Comparison of ENCODE assay signal across 8 cellular contexts in genomic region chr12:67649165-67650126, GRCh38. TPM values are rescaled to one million over a fixed set of nuclear protein-coding genes. Genes with fewer than 3 reads are reported as not detected.
DNase-seq lines count a peak whose midpoint lies in the region; ATAC-seq and TF ChIP-seq lines count a peak whose summit lies in the region.

No MANE protein-coding gene starts in this region.

- no peak for TF ChIP-seq CTCF in gastrocnemius medialis (IDR thresholded peaks at IDR 0.05 in 4 of 5, conservative IDR thresholded peaks at IDR 0.05 in 1 of 5)

- peaks cover 4% of the 10 kb centered on the region for H3K27me3 Mint-ChIP-seq in activated naive CD8-positive, alpha-beta T cell treated with anti-CD3 and anti-CD28 coated beads, Interleukin-2, amount 10 ng/mL, durations not matched to agents 7 days and 5 days

- DNase-seq in NCI-H2029 (lab: John Stamatoyannopoulos, UW) = peak; percentile 21
- no peak for DNase-seq in NCI-H2029 treated with DMSO at 0.1 percent for 48 hours (lab: John Stamatoyannopoulos, UW)
- DNase-seq in activated naive CD8-positive, alpha-beta T cell treated with anti-CD3 and anti-CD28 coated beads, Interleukin-2, amount 10 ng/mL, durations not matched to agents 7 days and 5 days = peak; percentile 64
- peak; percentile 47 to 79 (median 76) for DNase-seq in right cardiac atrium
- DNase-seq in gastrocnemius medialis = peak; percentile 26 to 34
- DNase-seq in inferior parietal cortex (ENCODE audit: extremely low spot score) = no peak

- peaks cover 39% of the 10 kb centered on the region for H3K4me1 Mint-ChIP-seq in activated naive CD8-positive, alpha-beta T cell treated with anti-CD3 and anti-CD28 coated beads, Interleukin-2, amount 10 ng/mL, durations not matched to agents 7 days and 5 days

- H3K27me3 ChIP-seq in right cardiac atrium (ENCODE audit: control insufficient read depth, insufficient read depth) (no peaks in the 10 kb centered on the region), gastrocnemius medialis (no peaks in the 10 kb centered on the region)

- H3K9me3 Mint-ChIP-seq in activated naive CD8-positive, alpha-beta T cell treated with anti-CD3 and anti-CD28 coated beads, Interleukin-2, amount 10 ng/mL, durations not matched to agents 7 days and 5 days = no peaks in the 10 kb centered on the region

- H3K4me3 ChIP-seq in right cardiac atrium (ENCODE audit: low read length) (peak overlapping the region; percentile 94), gastrocnemius medialis (peak overlapping the region; percentile 90 to 97 (median 94))

- in situ Hi-C loops in gastrocnemius medialis (cut with MboI; ENCODE audit: low sequenced_read_pairs in 4 of 4) = loop anchor here in 2 of 4 donors (10.0 to 25.0 kb wide), 5 partner anchors 125 to 295 kb away; no protein-coding TSS in a partner anchor

- H3K27ac Mint-ChIP-seq in activated naive CD8-positive, alpha-beta T cell treated with anti-CD3 and anti-CD28 coated beads, Interleukin-2, amount 10 ng/mL, durations not matched to agents 7 days and 5 days = peak overlapping the region; percentile 93

- no peaks in the 10 kb centered on the region for H3K36me3 ChIP-seq in gastrocnemius medialis

- H3K27ac ChIP-seq in right cardiac atrium (ENCODE audit: low read length) = peak overlapping the region; percentile 87
- peak overlapping the region; percentile 98 to 100 (median 99) for H3K27ac ChIP-seq in gastrocnemius medialis

- peak overlapping the region; percentile 94 for H3K4me3 Mint-ChIP-seq in activated naive CD8-positive, alpha-beta T cell treated with anti-CD3 and anti-CD28 coated beads, Interleukin-2, amount 10 ng/mL, durations not matched to agents 7 days and 5 days

- H3K9me3 ChIP-seq in right cardiac atrium (ENCODE audit: control insufficient read depth, low read length) (no peaks in the 10 kb centered on the region), gastrocnemius medialis (no peaks in the 10 kb centered on the region)

- intact Hi-C loops in right cardiac atrium (cut with DNase I) = loop anchor here (2.0 to 10.0 kb wide), 7 partner anchors 75 to 293 kb away; no protein-coding TSS in a partner anchor
- intact Hi-C loops in gastrocnemius medialis (cut with DNase I; ENCODE audit: low total_unique reads) = loop anchor here (2.0 to 10.0 kb wide), 4 partner anchors 178 to 385 kb away; partner anchors contain the start of gene CAND1

- H3K4me1 ChIP-seq in right cardiac atrium (ENCODE audit: control insufficient read depth, insufficient read depth, low read length) (peaks cover 9% of the 10 kb centered on the region), gastrocnemius medialis (peaks cover 44 to 50% of the 10 kb centered on the region in 2 donors)

- peaks cover 29% of the 10 kb centered on the region for H3K36me3 Mint-ChIP-seq in activated naive CD8-positive, alpha-beta T cell treated with anti-CD3 and anti-CD28 coated beads, Interleukin-2, amount 10 ng/mL, durations not matched to agents 7 days and 5 days

- TF ChIP-seq POLR2A in gastrocnemius medialis (IDR thresholded peaks at IDR 0.05) = no peak

- POLR2A ChIA-PET in activated naive CD8-positive, alpha-beta T cell treated with anti-CD3 and anti-CD28 coated beads, Interleukin-2, amount 10 ng/mL, durations not matched to agents 7 days and 5 days (lab: Charles Lee) = interaction anchor here (0.7 to 4.4 kb wide), 19 partner anchors 13 to 532 kb away, joined by 3 to 57 read pairs (median 6); partner anchors contain the start of gene CAND1

- WGBS in right cardiac atrium = under 1% methylated on average over 112 of the region's 112 CpGs

- ATAC-seq in HG02759 (IDR thresholded peaks at IDR 0.05; ENCODE audit: unreplicated experiment) (peak; percentile 31), right cardiac atrium (peak; percentile 38 to 49), gastrocnemius medialis (peak; percentile 9 to 15)
- peak; percentile 24 for ATAC-seq in activated naive CD8-positive, alpha-beta T cell treated with anti-CD3 and anti-CD28 coated beads, Interleukin-2, amount 10 ng/mL, durations not matched to agents 7 days and 5 days (ENCODE audit: low read depth)

TF ChIP-seq in PFSK-1, 5 proteins besides CTCF, POLR2A, EP300 and RAD21:
- TF ChIP-seq TAF1 (IDR thresholded peaks at IDR 0.05; ENCODE audit: borderline replicate concordance, insufficient read depth, low read length) = no peak
- peak; percentile 55; the same call in 1 of the 2 replicates for TF ChIP-seq SIN3A (IDR thresholded peaks at IDR 0.05; ENCODE audit: borderline replicate concordance, insufficient read depth, low read length)
TF ChIP-seq in PFSK-1: peak in this region for 1.

RNA-seq across cellular contexts. Expression of gene DYRK2, which starts 0.9 kb away (rescaled TPM):
- polyA plus RNA-seq in PFSK-1 (2012; ENCODE audit: insufficient read length, low read depth) = 31.1 TPM
- 100 to 1,000 TPM; 108 to 109 TPM for total RNA-seq in activated naive CD8-positive, alpha-beta T cell treated with anti-CD3 and anti-CD28 coated beads, Interleukin-2, amount 10 ng/mL, durations not matched to agents 7 days and 5 days
- total RNA-seq in right cardiac atrium = 10 to 100 TPM; 57.1 to 93.7 (median 75.7) TPM
- polyA plus RNA-seq in right cardiac atrium = 15.1 TPM
- 10 to 100 TPM; 14.1 to 25.7 (median 15.9) TPM for total RNA-seq in gastrocnemius medialis

Comparison
In these comparisons a context has a peak if more than half of its experiments do, and no peak if none do; other contexts are left out.
1. DNase-seq: peak in NCI-H2029 (single experiment), activated naive CD8-positive, alpha-beta T cell treated with anti-CD3 and anti-CD28 coated beads, Interleukin-2, amount 10 ng/mL, durations not matched to agents 7 days and 5 days (single experiment), right cardiac atrium (3 of 3) and gastrocnemius medialis (2 of 2); none in NCI-H2029 treated with DMSO at 0.1 percent for 48 hours (single experiment) and inferior parietal cortex (single experiment).
2. Peak in every context shown above with its lines, with median percentiles within 50 percentile points of each other: ATAC-seq.